ENCODE assay signal across 18 cellular contexts in the genomic region with DNA sequence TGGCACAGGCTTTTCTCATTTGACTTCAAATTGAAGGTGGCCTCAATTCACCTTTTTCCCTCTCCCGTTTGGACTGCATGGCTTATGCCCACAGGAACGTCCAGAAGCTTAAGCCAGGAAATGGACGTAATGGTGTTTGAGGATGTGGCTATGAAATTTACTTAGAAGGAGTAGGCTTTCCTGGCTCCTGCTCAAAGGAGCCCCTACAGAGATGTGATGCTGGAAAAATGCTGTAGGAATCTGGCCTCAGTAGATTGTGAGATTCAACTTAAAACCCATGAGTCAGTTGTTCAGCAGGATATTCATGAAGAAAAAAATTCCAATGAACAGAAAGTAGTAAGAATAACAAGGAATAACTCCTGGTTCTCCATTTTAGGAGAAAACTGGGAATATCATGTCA.
DNase-seq lines count a peak whose midpoint lies in the region; ATAC-seq and TF ChIP-seq lines count a peak whose summit lies in the region.
"Had no signal": no experiment of that assay in that cellular context is flagged by ENCODE, and none has a peak within 500 bp of the region (broad histone marks: within the 10 kb centered on the region; RNA-seq: fewer than 3 reads in every experiment).

No MANE protein-coding gene starts in this region.

- peak overlapping the region; percentile 5 for H3K27ac Mint-ChIP-seq in osteocyte (ENCODE audit: unreplicated experiment)
- H3K27ac Mint-ChIP-seq: CD8-positive, alpha-beta T cell; GM23338; HFFc6 had no signal

- peaks cover 4% of the 10 kb centered on the region for H3K4me1 Mint-ChIP-seq in osteocyte (ENCODE audit: unreplicated experiment)
- H3K4me1 Mint-ChIP-seq: GM23338 had no signal

- DNase-seq in GM23248 (peak; percentile 59), choroid plexus epithelial cell (ENCODE audit: low read depth) (peak; percentile 5), osteocyte (ENCODE audit: extremely low spot score, unreplicated experiment) (no peak), stomach (no peak), NCI-H1694 (lab: John Stamatoyannopoulos, UW) (no peak), medulla oblongata (ENCODE audit: extremely low spot score) (no peak)
- DNase-seq: 8988T; Calu3; CD8-positive, alpha-beta T cell; DMS79 treated with DMSO at 0.1 percent for 48 hours; EL; H7; HFFc6 had no signal

- ATAC-seq in GM18870 (IDR thresholded peaks at IDR 0.05; ENCODE audit: unreplicated experiment), result no peak
- ATAC-seq: CD8-positive, alpha-beta T cell; GM12878; GM23338; HCT116 had no signal

- TF ChIP-seq POLR2A in stomach (IDR thresholded peaks at IDR 0.05), result no peak

- in situ Hi-C loops in GM23248 (cut with MboI), result no loop called here

- no peak overlapping the region for H3K4me3 Mint-ChIP-seq in osteocyte (ENCODE audit: unreplicated experiment)
- H3K4me3 Mint-ChIP-seq: CD8-positive, alpha-beta T cell; GM23338; HFFc6 had no signal

- no peak overlapping the region for H3K9ac ChIP-seq in GM23248
- H3K9ac ChIP-seq: BLaER1 had no signal

- H3K36me3 ChIP-seq in GM23248 (ENCODE audit: low read depth) (no peaks in the 10 kb centered on the region), stomach (no peaks in the 10 kb centered on the region)
- H3K36me3 ChIP-seq: BLaER1 had no signal

- H3F3A ChIP-seq in GM23248 (ENCODE audit: insufficient read depth), result no peaks in the 10 kb centered on the region

- peaks cover 22% of the 10 kb centered on the region; the same call in 1 of the 2 replicates for H3K27me3 ChIP-seq in GM23248 (replicated peaks; ENCODE audit: insufficient read depth)
- peaks cover 0 to 4% (median 0%) of the 10 kb centered on the region in 3 donors for H3K27me3 ChIP-seq in stomach
- H3K27me3 ChIP-seq: BLaER1 had no signal

- H4K20me1 ChIP-seq in GM23248 (ENCODE audit: insufficient read depth), result no peaks in the 10 kb centered on the region
- H4K20me1 ChIP-seq: BLaER1 had no signal

- no peaks in the 10 kb centered on the region for H3K9me2 ChIP-seq in GM23248 (ENCODE audit: insufficient read depth)

- TF ChIP-seq CTCF in choroid plexus epithelial cell (conservative IDR thresholded peaks at IDR 0.05; ENCODE audit: low read depth, low read length) (no peak), osteocyte (IDR thresholded peaks at IDR 0.05) (no peak), stomach (IDR thresholded peaks at IDR 0.05) (no peak)

- H3K4me1 ChIP-seq in GM23248 (ENCODE audit: insufficient read depth) (0 out of 2 replicates have a peak, but pooled peaks cover 5% of the 10 kb centered on the region), stomach (no peaks in the 10 kb centered on the region)
- H3K4me1 ChIP-seq: BLaER1 had no signal

- H3K79me2 ChIP-seq in GM23248 (ENCODE audit: insufficient read depth), result no peaks in the 10 kb centered on the region

- TF ChIP-seq EP300 in stomach (IDR thresholded peaks at IDR 0.05), result no peak

- H2AFZ ChIP-seq in GM23248, result no peak overlapping the region
- H2AFZ ChIP-seq: GM23338 had no signal

- no peaks in the 10 kb centered on the region for H3K9me3 ChIP-seq in GM23248 (ENCODE audit: low read depth)
- H3K9me3 ChIP-seq in stomach, result no peaks in the 10 kb centered on the region
- H3K9me3 ChIP-seq: BLaER1 had no signal

- peaks cover 6% of the 10 kb centered on the region for H3K9me3 Mint-ChIP-seq in osteocyte (ENCODE audit: unreplicated experiment)
- H3K9me3 Mint-ChIP-seq: CD8-positive, alpha-beta T cell; HFFc6 had no signal

- H3K4me3 ChIP-seq in GM23248 (no peak overlapping the region), choroid plexus epithelial cell (ENCODE audit: low read depth, low read length) (no peak overlapping the region), stomach (no peak overlapping the region)
- H3K4me3 ChIP-seq: BLaER1, GM12878, GM23338 had no signal

- intact Hi-C loops in stomach (cut with DNase I; ENCODE audit: low total_unique reads), result no loop called here

- H3K4me2 ChIP-seq in GM23248 (ENCODE audit: unreplicated experiment), result peak overlapping the region; percentile 9
- H3K4me2 ChIP-seq: BLaER1, GM23338 had no signal

- H3K27ac ChIP-seq in GM23248, result no peak overlapping the region
- no peak overlapping the region for H3K27ac ChIP-seq in stomach
- H3K27ac ChIP-seq: BLaER1 had no signal

- H3K36me3 Mint-ChIP-seq in osteocyte (ENCODE audit: unreplicated experiment), result no peaks in the 10 kb centered on the region
- H3K36me3 Mint-ChIP-seq: CD8-positive, alpha-beta T cell had no signal

- 33 to 39% methylated on average over 3 of the region's 3 CpGs for WGBS in GM23248 (ENCODE audit: low coverage in 1 of 2, low lambda C conversion rate in 2 of 2, missing lambda C conversion rate in 2 of 2), 2 experiments
- 56 to 80% (median 66%) methylated on average over 3 of the region's 3 CpGs for WGBS in stomach, 5 donors

- H3K27me3 Mint-ChIP-seq in osteocyte (ENCODE audit: unreplicated experiment), result peaks cover 31% of the 10 kb centered on the region

Comparison
In these comparisons a context has a peak if more than half of its experiments do, and no peak if none do; other contexts are left out.
1. DNase-seq: peak in GM23248 (single experiment) and choroid plexus epithelial cell (single experiment); none in osteocyte (single experiment), stomach (single experiment), NCI-H1694 (single experiment) and medulla oblongata (single experiment).